ENCODE assay signal across 8 cellular contexts in the genomic region with DNA sequence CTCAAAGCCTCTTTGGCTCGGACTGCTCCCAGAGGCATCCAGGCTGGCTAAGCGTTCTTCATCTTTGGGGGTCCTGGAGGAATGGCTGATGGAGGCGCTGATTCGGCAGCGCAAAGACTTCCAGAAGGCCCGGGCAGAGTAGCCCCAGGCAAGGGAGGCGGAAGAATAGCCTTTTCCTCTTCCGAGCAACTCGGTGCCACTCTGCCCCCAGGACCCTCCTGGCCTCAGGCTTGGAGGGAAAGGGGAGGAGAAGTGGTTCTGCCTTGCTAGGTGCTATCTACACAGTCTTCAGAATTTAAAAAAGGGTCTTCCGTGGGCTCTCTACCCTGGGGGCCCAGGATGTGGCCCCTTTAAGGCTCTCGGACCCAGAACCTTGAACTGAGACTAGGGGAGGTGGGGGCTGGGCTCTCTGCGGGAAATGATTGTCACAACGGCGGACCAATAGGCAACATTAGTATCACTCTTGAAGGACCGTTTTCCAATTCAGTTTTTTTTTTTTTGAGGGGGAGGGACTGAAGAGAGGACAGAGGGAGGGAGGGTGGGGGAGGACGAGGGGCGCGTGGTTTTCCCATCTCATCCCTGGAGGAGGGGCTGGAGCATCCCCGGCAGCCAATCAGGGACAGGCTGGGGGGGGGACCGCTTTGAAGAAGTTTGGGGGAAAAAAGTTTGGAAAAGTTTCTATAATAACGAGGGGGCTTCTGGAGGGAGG. TPM values are rescaled to one million over a fixed set of nuclear protein-coding genes. Genes with fewer than 3 reads are reported as not detected.
DNase-seq lines count a peak whose midpoint lies in the region; ATAC-seq, FAIRE-seq and TF ChIP-seq lines count a peak whose summit lies in the region.

A gene (plus strand): TSS at position 679 of the 709 bp plus-strand sequence. CDS start 157 bp downstream, outside the sequence.

- H2AFZ ChIP-seq in SK-N-SH (ENCODE audit: low read depth) (peak within 1 kb of the TSS; percentile 97), H1 (ENCODE audit: low read length) (peak within 1 kb of the TSS; percentile 42; the same call in 1 of the 2 replicates)

- TF ChIP-seq EP300 in SK-N-SH (IDR thresholded peaks at IDR 0.05; ENCODE audit: borderline replicate concordance in 1 of 2, low read depth in 1 of 2, low read length in 1 of 2) (peak in 1 of 2 experiments; percentile 16; a peak in 1 of 4 replicates), H1 (IDR thresholded peaks at IDR 0.05; ENCODE audit: borderline replicate concordance in 1 of 2, low read depth in 2 of 2, low read length in 2 of 2) (no peak)

- peak within 1 kb of the TSS; percentile 74 for H3K4ac ChIP-seq in H1 (replicated peaks; ENCODE audit: insufficient read length, low read depth, low read length)

- H3K9ac ChIP-seq in SK-N-SH (peak within 1 kb of the TSS; percentile 93), H1 (replicated peaks in 1 of 4; ENCODE audit: extremely low read depth in 1 of 4, low read depth in 3 of 4, low read length in 3 of 4) (peak within 1 kb of the TSS in 3 of 4 experiments; percentile 45 to 54 (median 48); a peak in 6 of 7 replicates)

- H3K14ac ChIP-seq in H1 (ENCODE audit: insufficient read length) = no peak within 1 kb of the TSS

- peak within 1 kb of the TSS; percentile 73 for H2BK120ac ChIP-seq in H1 (replicated peaks; ENCODE audit: low read depth, low read length)

- peaks cover 0 to 3% of the 10 kb centered on the region in 2 experiments for H3K36me3 ChIP-seq in SK-N-SH (replicated peaks in 1 of 2; ENCODE audit: control insufficient read depth in 1 of 2, insufficient read depth in 2 of 2, low read length in 1 of 2)
- peaks cover 0 to 3% (median 0%) of the 10 kb centered on the region in 4 experiments; a peak in 1 of 8 replicates for H3K36me3 ChIP-seq in H1 (ENCODE audit: control insufficient read depth in 2 of 4, insufficient read depth in 4 of 4, low read length in 3 of 4)
- H3K36me3 ChIP-seq in lung (ENCODE audit: control insufficient read depth in 2 of 2, insufficient read depth in 2 of 2, low read length in 2 of 2) = no peaks in the 10 kb centered on the region

- H2BK5ac ChIP-seq in H1 (ENCODE audit: low read depth, low read length) = peak within 1 kb of the TSS; percentile 93; the same call in 1 of the 2 replicates

- CTCF ChIA-PET in SK-N-SH (lab: Yijun Ruan, JAX) (interaction anchor here (1.1 to 6.2 kb wide), 6 partner anchors 10 to 68 kb away, joined by 3 to 44 read pairs (median 12); a partner anchor contains a TSS), H1 (lab: Charles Lee; ENCODE audit: partially characterized antibody) (interaction anchor here (0.7 to 16.4 kb wide), 8 partner anchors 10 to 60 kb away, joined by 3 to 207 read pairs (median 5); a partner anchor contains a TSS)

- peak within 1 kb of the TSS; percentile 44 for H3K4me3 ChIP-seq in LNCaP clone FGC (ENCODE audit: low read depth, low read length)
- peak within 1 kb of the TSS; percentile 85 to 86 for H3K4me3 ChIP-seq in SK-N-SH (ENCODE audit: low read depth in 2 of 2, low read length in 1 of 2)
- H3K4me3 ChIP-seq in H1 (ENCODE audit: extremely low read depth in 1 of 4, insufficient read depth in 2 of 4, low read depth in 3 of 4, low read length in 4 of 4) = peak within 1 kb of the TSS; percentile 73 to 100 (median 82)
- peak within 1 kb of the TSS; percentile 33 for H3K4me3 ChIP-seq in lung

- H2BK15ac ChIP-seq in H1 (ENCODE audit: low read length) = 0 out of 2 replicates have a peak within 1 kb of the TSS, but pooled peaks have one; percentile 40

- H3K23me2 ChIP-seq in H1 (ENCODE audit: low read depth, low read length) = peaks cover 16% of the 10 kb centered on the region

- H3K4me2 ChIP-seq in SK-N-SH (peak within 1 kb of the TSS; percentile 100), H1 (ENCODE audit: insufficient read depth in 1 of 2, low read depth in 2 of 2, low read length in 2 of 2) (peak within 1 kb of the TSS; percentile 76 to 82)

- FAIRE-seq in H1 (lab: Jason Lieb, UNC) = no peak

- H3F3A ChIP-seq in SK-N-SH (replicated peaks; ENCODE audit: insufficient read depth) = peaks cover 23% of the 10 kb centered on the region

- H3K9me3 ChIP-seq in SK-N-SH (no peaks in the 10 kb centered on the region), H1 (ENCODE audit: insufficient read depth in 2 of 2, low read depth in 1 of 2, low read length in 1 of 2) (no peaks in the 10 kb centered on the region), lung (ENCODE audit: control insufficient read depth in 2 of 2, insufficient read depth in 1 of 2, low read length in 1 of 2) (no peaks in the 10 kb centered on the region)

- TF ChIP-seq RAD21 in SK-N-SH (IDR thresholded peaks at IDR 0.05; ENCODE audit: low read length) (no peak), H1 (IDR thresholded peaks at IDR 0.05 in 1 of 2, conservative IDR thresholded peaks at IDR 0.05 in 1 of 2; ENCODE audit: low read depth in 2 of 2, low read length in 2 of 2) (no peak)

- no peaks in the 10 kb centered on the region; the same call in 1 of the 2 replicates for H3K79me1 ChIP-seq in H1 (ENCODE audit: low read depth, low read length)

- peak within 1 kb of the TSS; percentile 93 to 99 for H3K27ac ChIP-seq in SK-N-SH (ENCODE audit: low read depth in 2 of 2, low read length in 1 of 2)
- peak within 1 kb of the TSS; percentile 53 for H3K27ac ChIP-seq in H1 (ENCODE audit: low read depth, low read length)
- peak within 1 kb of the TSS; percentile 73 to 78 for H3K27ac ChIP-seq in lung (ENCODE audit: low read depth in 1 of 2, low read length in 1 of 2)
- peak within 1 kb of the TSS; percentile 57 for H3K27ac ChIP-seq in temporal lobe (ENCODE audit: low read depth, low read length)

- no peak within 1 kb of the TSS for H2AK5ac ChIP-seq in H1 (ENCODE audit: low read depth, low read length)

- H4K5ac ChIP-seq in H1 (ENCODE audit: insufficient read length, low read depth, low read length) = peak within 1 kb of the TSS; percentile 89

- DNase-seq in activated T-cell treated with anti-CD3 and anti-CD28 coated beads for 48 hours (ENCODE audit: low read depth) = peak; percentile 15
- DNase-seq in activated T-cell treated with anti-CD3 and anti-CD28 coated beads for 4 hours = no peak
- DNase-seq in LNCaP clone FGC (ENCODE audit: low read depth) = peak; percentile 37
- peak; percentile 88 for DNase-seq in SK-N-SH
- DNase-seq in H1 (ENCODE audit: low read depth in 1 of 2, low spot score in 2 of 2) = peak in 1 of 2 experiments; percentile 88
- DNase-seq in lung (ENCODE audit: low spot score) = peak; percentile 76

- TF ChIP-seq CTCF in LNCaP clone FGC (IDR thresholded peaks at IDR 0.05; ENCODE audit: control insufficient read depth, extremely low read depth, insufficient read depth) (no peak), SK-N-SH (IDR thresholded peaks at IDR 0.05) (no peak), H1 (IDR thresholded peaks at IDR 0.05; ENCODE audit: control extremely low read depth in 1 of 3, insufficient read depth in 1 of 3, low read depth in 1 of 3, low read length in 3 of 3) (no peak), lung (IDR thresholded peaks at IDR 0.05; ENCODE audit: control extremely low read depth, extremely low read depth) (no peak)

- no peaks in the 10 kb centered on the region for H3K79me2 ChIP-seq in SK-N-SH (ENCODE audit: insufficient read depth)
- no peaks in the 10 kb centered on the region for H3K79me2 ChIP-seq in H1 (ENCODE audit: control insufficient read depth in 1 of 2, insufficient read depth in 2 of 2, low read length in 2 of 2)

- no peak within 1 kb of the TSS for H3K23ac ChIP-seq in H1 (ENCODE audit: insufficient read length)

- no peaks in the 10 kb centered on the region for H3K27me3 ChIP-seq in SK-N-SH (ENCODE audit: insufficient read depth)
- no peaks in the 10 kb centered on the region; a peak in 1 of 7 replicates for H3K27me3 ChIP-seq in H1 (replicated peaks in 1 of 4; ENCODE audit: control insufficient read depth in 3 of 4, extremely low read depth in 1 of 4, insufficient read depth in 3 of 4, low read length in 3 of 4)
- no peaks in the 10 kb centered on the region for H3K27me3 ChIP-seq in lung (ENCODE audit: control insufficient read depth, insufficient read depth)

- POLR2A ChIA-PET in SK-N-SH (lab: Yijun Ruan, JAX) = interaction anchor here (0.7 to 1.4 kb wide), 3 partner anchors 10 to 62 kb away, joined by 3 to 9 read pairs (median 4); a partner anchor contains a TSS
- POLR2A ChIA-PET in H1 (lab: Charles Lee; ENCODE audit: partially characterized antibody) = interaction anchor here (1.4 to 4.2 kb wide), 4 partner anchors 12 to 64 kb away, joined by 3 to 24 read pairs (median 8); a partner anchor contains a TSS

- H2BK12ac ChIP-seq in H1 (ENCODE audit: low read depth, low read length) = peak within 1 kb of the TSS; percentile 68; the same call in 1 of the 2 replicates

- peak within 1 kb of the TSS; percentile 85 for H3K56ac ChIP-seq in H1 (replicated peaks; ENCODE audit: insufficient read length, low read depth, low read length)

- H4K91ac ChIP-seq in H1 (replicated peaks; ENCODE audit: insufficient read length, low read length) = peak within 1 kb of the TSS; percentile 88

- ATAC-seq in lung (ENCODE audit: insufficient read depth, low FRiP score) (peak; percentile 23), GM19023 (IDR thresholded peaks at IDR 0.05; ENCODE audit: unreplicated experiment) (no peak)

- H4K20me1 ChIP-seq in SK-N-SH (ENCODE audit: insufficient read depth) = no peaks in the 10 kb centered on the region
- H4K20me1 ChIP-seq in H1 (replicated peaks in 1 of 2; ENCODE audit: control insufficient read depth in 1 of 2, insufficient read depth in 2 of 2, low read length in 2 of 2) = no peaks in the 10 kb centered on the region

- no peaks in the 10 kb centered on the region for H3K9me2 ChIP-seq in SK-N-SH

- H2BK20ac ChIP-seq in H1 (ENCODE audit: low read length) = peak within 1 kb of the TSS; percentile 80; the same call in 1 of the 2 replicates

- peak within 1 kb of the TSS; percentile 57 for H4K8ac ChIP-seq in H1 (ENCODE audit: extremely low read depth, insufficient read depth, low read length)

- H3K4me1 ChIP-seq in SK-N-SH (ENCODE audit: control insufficient read depth in 1 of 2, insufficient read depth in 2 of 2, low read depth in 1 of 2, low read length in 1 of 2) (peaks cover 14 to 30% of the 10 kb centered on the region in 2 experiments; a peak in 3 of 4 replicates), H1 (replicated peaks in 1 of 4; ENCODE audit: control insufficient read depth in 3 of 4, insufficient read depth in 4 of 4, low read length in 3 of 4) (peaks cover 0 to 10% (median 7%) of the 10 kb centered on the region in 4 experiments; a peak in 6 of 7 replicates), lung (ENCODE audit: control insufficient read depth in 2 of 2, insufficient read depth in 2 of 2, low read length in 2 of 2) (peaks cover 0 to 6% of the 10 kb centered on the region in 2 donors)

- WGBS in SK-N-SH (ENCODE audit: low lambda C conversion rate) = 5% methylated on average over 16 of the region's 21 CpGs
- 4% methylated on average over 15 of the region's 21 CpGs; no CpG with 5 or more reads in 1 of the 2 experiments for WGBS in H1 (ENCODE audit: extremely low coverage in 1 of 2, insufficient coverage in 1 of 2, insufficient read length in 1 of 2, insufficient replicate concordance in 2 of 2, low coverage in 1 of 2, low lambda C conversion rate in 2 of 2, missing lambda C conversion rate in 1 of 2), 2 experiments
- 12 to 13% methylated on average over 20 to 21 of the region's 21 CpGs for WGBS in lung, 2 donors

- TF ChIP-seq POLR2A in H1 (IDR thresholded peaks at IDR 0.05; ENCODE audit: control extremely low read depth in 1 of 2, low read depth in 2 of 2, low read length in 2 of 2) = no peak

- H3K18ac ChIP-seq in H1 (ENCODE audit: extremely low read depth, low read length) = peak within 1 kb of the TSS; percentile 93

RNA-seq across cellular contexts. Expression of the gene that starts here (rescaled TPM):
- polyA plus RNA-seq in SK-N-SH (2012; rRNA removed) = 24.9 and 25.3 TPM in 2 replicates
- 4.8 and 5.9 TPM in 2 replicates for polyA plus RNA-seq in SK-N-SH (2012; cell fraction: cytosol; rRNA removed)
- polyA plus RNA-seq in SK-N-SH (2012; cell fraction: nucleus; rRNA removed) = 152 and 250 TPM in 2 replicates
- 47.3 and 51.2 TPM in 2 replicates for total RNA-seq in H1 (2021; fragmentation: NEBNext Ultra II Directional; extraction: Animal tissue kit (Norgen Biotek cat#: 25700))
- 50.3 and 78.9 TPM in 2 replicates for polyA plus RNA-seq in H1 (2011; rRNA removed)
- polyA plus RNA-seq in H1 (2011; cell fraction: cytosol; rRNA removed) = 58.4 TPM
- 578 TPM for polyA plus RNA-seq in H1 (2011; cell fraction: nucleus; rRNA removed)
- 35.4 to 72.8 TPM (median 70.8 TPM) in 4 replicates for polyA plus RNA-seq in H1 (2012, experiment 1 of 2)
- polyA plus RNA-seq in H1 (2012, experiment 2 of 2) = 49.3 TPM
- 29.4 TPM for polyA plus RNA-seq in H1 (2013, experiment 1 of 2)
- 24.1 TPM for polyA plus RNA-seq in H1 (2013, experiment 2 of 2)
- polyA minus RNA-seq in H1 (2011; rRNA and poly(A)+ RNA removed) = 19.4 and 23.0 TPM in 2 replicates
- polyA minus RNA-seq in H1 (2011; cell fraction: cytosol; rRNA and poly(A)+ RNA removed) = 22.5 TPM
- 54.7 TPM for polyA minus RNA-seq in H1 (2011; cell fraction: nucleus; rRNA and poly(A)+ RNA removed)
- 10 to 100 TPM; 38.2 to 38.6 TPM for total RNA-seq in lung
- polyA plus RNA-seq in lung = 10 to 100 TPM; 13.9 to 71.4 TPM
- 2.5 TPM for total RNA-seq in temporal lobe

Comparison
In these comparisons a context has a peak if more than half of its experiments do, and no peak if none do; other contexts are left out.
1. RNA of the gene that starts here (total RNA-seq): 47.3 to 51.2 TPM in H1 and 38.2 to 38.6 TPM in lung; 2.5 TPM in temporal lobe (single experiment); every median in the first group is over 10 times any median in the second.
2. H3K4me3 ChIP-seq: peak in every context shown above with its lines; median percentile 86 in SK-N-SH; 82 in H1; 44 in LNCaP clone FGC; 33 in lung.
3. Peak in every context shown above with its lines, with median percentiles within 50 percentile points of each other: H3K27ac ChIP-seq.